Comparison of ENCODE assay signal across 11 cellular contexts in the genomic region with DNA sequence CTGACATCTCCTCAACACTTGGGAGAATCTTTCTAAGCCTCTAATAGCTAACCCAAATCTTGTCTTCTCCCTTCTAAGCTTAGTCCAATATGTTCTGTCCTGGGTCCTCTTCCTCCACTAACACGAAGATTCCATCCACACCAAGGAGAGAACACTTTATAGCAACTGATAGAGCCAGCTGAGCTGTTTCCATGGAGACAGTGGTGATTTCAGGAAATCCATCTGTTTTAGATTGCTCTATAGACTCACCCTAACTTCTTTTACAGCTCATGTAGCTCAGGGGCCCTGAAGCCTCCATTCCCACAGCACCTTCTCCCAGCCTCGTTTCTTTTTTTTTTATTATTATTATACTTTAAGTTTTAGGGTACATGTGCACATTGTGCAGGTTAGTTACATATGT.
"Had no signal": no experiment of that assay in that cellular context is flagged by ENCODE, and none has a peak within 500 bp of the region (broad histone marks: within the 10 kb centered on the region; RNA-seq: fewer than 3 reads in every experiment).

No MANE protein-coding gene starts in this region.

- H3K4me3 ChIP-seq: adrenal gland, colonic mucosa, lower lobe of right lung, tibial nerve, uterus had no signal

- H3K27ac ChIP-seq: adrenal gland, colonic mucosa, lower lobe of right lung, tibial nerve, uterus had no signal

- H3K36me3 ChIP-seq: adrenal gland, colonic mucosa, lower lobe of right lung, tibial nerve, uterus had no signal

- H3K27me3 ChIP-seq: adrenal gland, colonic mucosa, tibial nerve, uterus had no signal

- DNase-seq: activated CD4-positive, alpha-beta T cell treated with anti-CD3 and anti-CD28 coated beads, Interleukin-2, amount 50 U/mL, for 48 hours; activated gamma-delta T cell; colonic mucosa; left colon; lower lobe of right lung; natural killer cell; stimulated activated CD8-positive, alpha-beta memory T cell treated with anti-CD3 and anti-CD28 coated beads, Interleukin-4, amount 100 ng/mL, for 48 hours; stimulated activated naive CD4-positive, alpha-beta T cell; uterus had no signal

- H3K9me3 ChIP-seq: colonic mucosa had no signal
